ENCODE assay signal across 32 cellular contexts in genomic region chr11:16749092-16749491, GRCh38.
"Had no signal": no experiment of that assay in that cellular context is flagged by ENCODE, and none has a peak within 500 bp of the region (broad histone marks: within the 10 kb centered on the region; RNA-seq: fewer than 3 reads in every experiment).

No MANE protein-coding gene starts in this region.

- H3K4me3 Mint-ChIP-seq: activated B cell treated with CpG ODN at 0.5 μM for 24 hours; brain; naive thymus-derived CD8-positive, alpha-beta T cell; neural crest cell; T-helper 17 cell had no signal

- H3K27ac ChIP-seq: ascending aorta, colonic mucosa, epithelial cell of prostate, esophagus squamous epithelium, left lung, lower lobe of right lung, parathyroid adenoma, psoas muscle, testis, transverse colon had no signal

- H3K4me3 ChIP-seq: ascending aorta, cardiac muscle cell, colonic mucosa, esophagus squamous epithelium, left lung, lower lobe of right lung, psoas muscle, smooth muscle cell, testis, transverse colon had no signal

- H3K4me1 Mint-ChIP-seq: brain had no signal

- ATAC-seq: left lung; lower lobe of right lung; naive thymus-derived CD8-positive, alpha-beta T cell; psoas muscle; SK-N-SH treated with all-trans-retinoic acid at 6 μM for 48 hours; T-helper 17 cell had no signal

- H3K27ac Mint-ChIP-seq: activated B cell treated with CpG ODN at 0.5 μM for 24 hours, T-helper 17 cell had no signal

- FAIRE-seq: endometrium, islet of Langerhans had no signal

- H3K4me2 ChIP-seq: smooth muscle cell had no signal

- H3K9me3 ChIP-seq: ascending aorta, colonic mucosa, esophagus squamous epithelium, left lung, lower lobe of right lung, psoas muscle, testis, transverse colon had no signal

- H3K9me3 Mint-ChIP-seq: activated B cell treated with CpG ODN at 0.5 μM for 24 hours; activated naive CD4-positive, alpha-beta T cell treated with anti-CD3 and anti-CD28 coated beads, Interleukin-2, amount 50 U/mL, for 72 hours; brain; naive thymus-derived CD8-positive, alpha-beta T cell; neural crest cell had no signal

- H3K4me1 ChIP-seq: ascending aorta, colonic mucosa had no signal

- DNase-seq: activated B cell treated with CpG ODN at 0.5 μM for 24 hours; activated CD4-positive, alpha-beta T cell treated with anti-CD3 and anti-CD28 coated beads for 4 hours; activated naive CD4-positive, alpha-beta T cell; activated T-cell treated with anti-CD3 and anti-CD28 coated beads, Interleukin-2, amount 50 U/mL, for 1 hour; cerebellar nuclear complex; colonic mucosa; effector CD8-positive, alpha-beta T cell; esophagus squamous epithelium; foreskin melanocyte; left lung; lower lobe of right lung; mesenchymal stem cell; naive thymus-derived CD8-positive, alpha-beta T cell; occipital lobe; psoas muscle; stimulated activated CD4-positive, alpha-beta T cell treated with anti-CD3 and anti-CD28 coated beads, Interleukin-4, amount 100 ng/mL, for 4 hours; stimulated activated CD8-positive, alpha-beta memory T cell treated with anti-CD3 and anti-CD28 coated beads, Interleukin-4, amount 100 ng/mL, for 48 hours; stimulated activated naive CD4-positive, alpha-beta T cell; T-helper 17 cell; testis; transverse colon had no signal

- H3K27me3 Mint-ChIP-seq: activated B cell treated with CpG ODN at 0.5 μM for 24 hours; brain; naive thymus-derived CD8-positive, alpha-beta T cell; T-helper 17 cell had no signal
